In genomic region chr11:19712281-19713220, GRCh38 we compare ENCODE assay signal across 8 cellular contexts. TPM values are rescaled to one million over a fixed set of nuclear protein-coding genes. Genes with fewer than 3 reads are reported as not detected.
DNase-seq lines count a peak whose midpoint lies in the region; ATAC-seq and TF ChIP-seq lines count a peak whose summit lies in the region.

Gene NAV2 (plus strand): TSS chr11:19712837. CDS start chr11:19713696, 859 bp downstream.

- CTCF ChIA-PET in T-cell (lab: Charles Lee), result interaction anchor here in 1 of 2 donors (1.0 kb wide), 1 partner anchor 149 kb away, joined by 4 read pairs; no protein-coding TSS in a partner anchor

- H3K36me3 Mint-ChIP-seq in T-cell (no peaks in the 10 kb centered on the region), type B pancreatic cell (no peaks in the 10 kb centered on the region)

- no peaks in the 10 kb centered on the region for H3K36me3 ChIP-seq in left ventricle myocardium inferior

- no peaks in the 10 kb centered on the region for H3K9me3 Mint-ChIP-seq in T-cell
- no peaks in the 10 kb centered on the region for H3K9me3 Mint-ChIP-seq in type B pancreatic cell

- TF ChIP-seq CTCF in GM12865 (IDR thresholded peaks at IDR 0.05; ENCODE audit: insufficient read depth, low read depth, low read length, missing control alignments), result no peak
- TF ChIP-seq CTCF in left ventricle myocardium inferior (IDR thresholded peaks at IDR 0.05; ENCODE audit: borderline replicate concordance), result peak; percentile 20
- peak; percentile 24 for TF ChIP-seq CTCF in type B pancreatic cell (conservative IDR thresholded peaks at IDR 0.05)

- H3K4me1 Mint-ChIP-seq in T-cell (peaks cover 22 to 27% (median 25%) of the 10 kb centered on the region in 3 donors), type B pancreatic cell (ENCODE audit: unreplicated experiment) (peaks cover 32% of the 10 kb centered on the region)

- H3K27me3 ChIP-seq in left ventricle myocardium inferior (ENCODE audit: low read depth), result no peaks in the 10 kb centered on the region

- ATAC-seq in HG02623 (IDR thresholded peaks at IDR 0.05; ENCODE audit: unreplicated experiment) (peak; percentile 99), T-cell (replicated peaks in 1 of 4) (peak; percentile 98 to 99 (median 99))

- DNase-seq in GM12865 (ENCODE audit: low read depth), result peak; percentile 86
- peak; percentile 92 for DNase-seq in NCI-H1105 (lab: John Stamatoyannopoulos, UW)
- DNase-seq in T-cell, result peak; percentile 13 to 73 (median 56)
- peak; percentile 43 to 95 (median 86) for DNase-seq in amygdala (lab: John Stamatoyannopoulos, UW)
- DNase-seq in left ventricle myocardium inferior, result peak; percentile 94
- peak; percentile 97 for DNase-seq in posterior vena cava (ENCODE audit: low spot score)
- DNase-seq in type B pancreatic cell (ENCODE audit: extremely low spot score, unreplicated experiment), result peak; percentile 93

- H3K4me3 ChIP-seq in GM12865 (ENCODE audit: low read depth, low read length) (peak within 1 kb of the TSS; percentile 66), left ventricle myocardium inferior (peak within 1 kb of the TSS; percentile 87)

- H3K27ac ChIP-seq in left ventricle myocardium inferior (replicated peaks), result peak within 1 kb of the TSS; percentile 97

- H3K9me3 ChIP-seq in left ventricle myocardium inferior (replicated peaks), result no peaks in the 10 kb centered on the region

- POLR2A ChIA-PET in T-cell (lab: Charles Lee), result interaction anchor here in 1 of 2 donors (1.5 kb wide), 1 partner anchor 11 kb away, joined by 3 read pairs; no protein-coding TSS in a partner anchor

- H3K4me3 Mint-ChIP-seq in T-cell, result peak within 1 kb of the TSS; percentile 94 to 97 (median 94)
- peak within 1 kb of the TSS; percentile 98 for H3K4me3 Mint-ChIP-seq in type B pancreatic cell

- peaks cover 66% of the 10 kb centered on the region for H3K4me1 ChIP-seq in left ventricle myocardium inferior

- intact Hi-C loops in left ventricle myocardium inferior (cut with micrococcal nuclease), result no loop called here
- intact Hi-C loops in posterior vena cava (cut with DNase I), result no loop called here

- H3K27ac Mint-ChIP-seq in T-cell (peak within 1 kb of the TSS; percentile 91 to 94), type B pancreatic cell (peak within 1 kb of the TSS; percentile 97)

- H3K27me3 Mint-ChIP-seq in T-cell, result peaks cover 32 to 33% of the 10 kb centered on the region in 2 donors
- H3K27me3 Mint-ChIP-seq in type B pancreatic cell, result peaks cover 43% of the 10 kb centered on the region

RNA-seq across cellular contexts. Expression of gene NAV2, which starts in this region (rescaled TPM):
- 1 to 10 TPM in 4 of 5 donors, under 1 TPM in 1; 0.55 to 3.0 (median 1.8) TPM for total RNA-seq in T-cell
- 14.3 TPM for total RNA-seq in left ventricle myocardium inferior
- total RNA-seq in posterior vena cava, result 100 to 1,000 TPM in 1 of 2 donors, 10 to 100 TPM in 1; 69.2 to 108 TPM
- total RNA-seq in type B pancreatic cell (ENCODE audit: low replicate concordance), result 34.3 and 54.2 TPM in 2 replicates

Comparison
In these comparisons a context has a peak if more than half of its experiments do, and no peak if none do; other contexts are left out.
1. Peak in every context shown above with its lines: DNase-seq, ATAC-seq, H3K4me3 ChIP-seq and H3K27ac ChIP-seq.